17 cellular contexts compared by ENCODE assay signal in genomic region chr6:151330130-151330715, GRCh38.
DNase-seq lines count a peak whose midpoint lies in the region; ATAC-seq lines count a peak whose summit lies in the region.
"Had no signal": no experiment of that assay in that cellular context is flagged by ENCODE, and none has a peak within 500 bp of the region (broad histone marks: within the 10 kb centered on the region; RNA-seq: fewer than 3 reads in every experiment).

No MANE protein-coding gene starts in this region.

- no peak overlapping the region for H3K23ac ChIP-seq in trophoblast cell (ENCODE audit: low read length)

- no peaks in the 10 kb centered on the region for H3K9me3 ChIP-seq in trophoblast cell (ENCODE audit: insufficient read depth, low read depth, low read length)
- H3K9me3 ChIP-seq: BLaER1 treated with 17β-estradiol and CSF1 and Interleukin-3, amounts not matched to agents 10 nM and 100 nM; left lung had no signal

- H3K79me1 ChIP-seq in trophoblast cell (ENCODE audit: low read length): no peaks in the 10 kb centered on the region

- H3K4me1 ChIP-seq in trophoblast cell (ENCODE audit: control insufficient read depth in 1 of 2, insufficient read depth in 2 of 2, low read length in 2 of 2): peaks cover 0 to 4% of the 10 kb centered on the region in 2 experiments
- H3K4me1 ChIP-seq: parathyroid adenoma had no signal

- no peak overlapping the region for H2AK5ac ChIP-seq in trophoblast cell (ENCODE audit: low read length)

- H3K27ac ChIP-seq in trophoblast cell (ENCODE audit: low read depth, low read length): no peak overlapping the region
- H3K27ac ChIP-seq: BLaER1 treated with 17β-estradiol and CSF1 and Interleukin-3, amounts not matched to agents 10 nM and 100 nM; left lung; parathyroid adenoma had no signal

- H3K4ac ChIP-seq in trophoblast cell (ENCODE audit: low read depth, low read length): no peak overlapping the region

- no peak overlapping the region for H4K8ac ChIP-seq in trophoblast cell (ENCODE audit: low read depth, low read length)

- no peak overlapping the region for H3K18ac ChIP-seq in trophoblast cell (ENCODE audit: low read length)

- H3K9ac ChIP-seq in trophoblast cell (ENCODE audit: low read length): no peak overlapping the region
- H3K9ac ChIP-seq: BLaER1 treated with 17β-estradiol and CSF1 and Interleukin-3, amounts not matched to agents 10 nM and 100 nM; parathyroid adenoma had no signal

- H4K91ac ChIP-seq in trophoblast cell (ENCODE audit: low read depth, low read length): no peak overlapping the region

- ATAC-seq in GM18873 (IDR thresholded peaks at IDR 0.05; ENCODE audit: low FRiP score, unreplicated experiment): no peak
- ATAC-seq in GM21367 (IDR thresholded peaks at IDR 0.05; ENCODE audit: unreplicated experiment): no peak
- ATAC-seq: left lung had no signal

- no peak overlapping the region for H2BK12ac ChIP-seq in trophoblast cell (ENCODE audit: low read length)

- no peak overlapping the region for H3K4me3 ChIP-seq in trophoblast cell (ENCODE audit: low read depth, low read length)
- H3K4me3 ChIP-seq: BLaER1 treated with 17β-estradiol and CSF1 and Interleukin-3, amounts not matched to agents 10 nM and 100 nM; left lung had no signal

- no peaks in the 10 kb centered on the region for H3K36me3 ChIP-seq in trophoblast cell (ENCODE audit: control insufficient read depth in 1 of 2, insufficient read depth in 2 of 2, low read length in 2 of 2)
- H3K36me3 ChIP-seq: left lung had no signal

- no peak overlapping the region for H3K14ac ChIP-seq in trophoblast cell (ENCODE audit: low read length)

- no CpG with 5 or more reads among the region's 6 CpGs for WGBS in trophoblast cell (ENCODE audit: extremely low coverage, insufficient coverage, insufficient read length)

- no peak overlapping the region for H2BK120ac ChIP-seq in trophoblast cell (ENCODE audit: insufficient read depth, low read length, poor library complexity)

- peak; percentile 50 for DNase-seq in AG08396 (ENCODE audit: low spot score)
- DNase-seq in HS-27A (ENCODE audit: low read depth): peak; percentile 17
- DNase-seq in dedifferentiated amniotic fluid mesenchymal stem cell (ENCODE audit: extremely low spot score): peak; percentile 87
- DNase-seq in non-pigmented ciliary epithelial cell (ENCODE audit: low read depth): peak; percentile 27
- no peak for DNase-seq in NCI-H1048 (lab: John Stamatoyannopoulos, UW)
- DNase-seq in trophoblast cell: no peak
- DNase-seq: activated CD4-positive, alpha-beta T cell treated with anti-CD3 and anti-CD28 coated beads, Interleukin-2, amount 10 ng/mL, durations not matched to agents 24 days and 14 days; activated naive CD8-positive, alpha-beta T cell treated with anti-CD3 and anti-CD28 coated beads, Interleukin-2, amount 10 ng/mL, durations not matched to agents 7 days and 5 days; left lung; NCI-H1930; NCI-H526; OCI-M1; stimulated activated naive CD4-positive, alpha-beta T cell had no signal

- H4K12ac ChIP-seq in trophoblast cell (ENCODE audit: low read depth, low read length): no peak overlapping the region

- no peak overlapping the region for H2AFZ ChIP-seq in trophoblast cell (ENCODE audit: insufficient read depth, low read length, poor library complexity)
- H2AFZ ChIP-seq: parathyroid adenoma had no signal

- no peaks in the 10 kb centered on the region for H3K79me2 ChIP-seq in trophoblast cell (ENCODE audit: control insufficient read depth, insufficient read depth, low read length, poor library complexity)
- H3K79me2 ChIP-seq: parathyroid adenoma had no signal

- no peak overlapping the region for H2BK5ac ChIP-seq in trophoblast cell (ENCODE audit: low read depth, low read length, poor library complexity)

- no peaks in the 10 kb centered on the region for H3K27me3 ChIP-seq in trophoblast cell (ENCODE audit: insufficient read depth, low read length)
- H3K27me3 ChIP-seq: BLaER1 treated with 17β-estradiol and CSF1 and Interleukin-3, amounts not matched to agents 10 nM and 100 nM had no signal

- H3K4me2 ChIP-seq in trophoblast cell (ENCODE audit: low read length): no peak overlapping the region
- H3K4me2 ChIP-seq: BLaER1 treated with 17β-estradiol and CSF1 and Interleukin-3, amounts not matched to agents 10 nM and 100 nM had no signal

Comparison
In these comparisons a context has a peak if more than half of its experiments do, and no peak if none do; other contexts are left out.
1. DNase-seq: peak in AG08396 (single experiment), HS-27A (single experiment), dedifferentiated amniotic fluid mesenchymal stem cell (single experiment) and non-pigmented ciliary epithelial cell (single experiment); none in NCI-H1048 (single experiment) and trophoblast cell (0 of 2).